In the genomic region with DNA sequence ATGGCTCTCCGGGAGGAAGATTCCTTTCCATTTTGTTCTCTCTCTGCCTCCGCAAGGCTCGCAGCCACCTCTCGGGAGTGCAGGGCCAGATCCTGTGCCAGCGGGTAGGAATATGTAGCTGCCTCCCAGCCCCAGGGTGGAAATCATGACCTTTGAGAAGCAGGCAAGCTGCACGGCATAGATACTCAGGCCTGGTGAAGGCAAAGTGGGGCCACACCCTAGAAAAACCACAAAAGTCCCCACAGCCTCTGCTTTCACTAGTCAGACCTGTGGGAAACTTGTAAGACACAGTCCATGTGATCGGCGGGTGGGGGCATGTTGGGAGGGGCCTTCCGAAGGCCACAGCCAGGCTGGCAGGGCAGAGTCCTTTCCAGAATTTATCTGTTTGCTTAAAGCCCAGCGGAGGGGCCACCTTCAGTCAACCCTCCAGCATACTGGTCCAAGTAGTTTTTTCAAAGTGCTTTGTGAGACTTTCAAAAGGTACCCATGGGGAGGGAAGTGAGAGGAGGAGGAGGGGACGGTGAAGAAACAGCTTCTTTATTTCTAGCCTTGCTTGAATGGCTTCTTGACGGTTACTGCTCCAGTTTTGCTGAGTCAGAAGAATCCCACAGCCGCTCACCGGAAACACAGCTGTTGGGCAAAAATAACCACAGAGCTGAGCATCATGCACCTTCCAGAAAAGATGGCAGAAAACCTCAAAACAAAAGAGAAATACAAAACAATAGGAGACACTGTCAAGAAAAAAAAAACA, we compare ENCODE assay signal across 1 cellular context.
TF ChIP-seq lines count a peak whose summit lies in the region.

A gene (plus strand): TSS at position 52 of the 751 bp plus-strand sequence. CDS start 16,562 bp downstream, outside the sequence.

TF ChIP-seq in K562, 482 proteins besides CTCF, POLR2A, EP300 and RAD21 (continued from another document and continues in another):
- TF ChIP-seq, protein P1, sequence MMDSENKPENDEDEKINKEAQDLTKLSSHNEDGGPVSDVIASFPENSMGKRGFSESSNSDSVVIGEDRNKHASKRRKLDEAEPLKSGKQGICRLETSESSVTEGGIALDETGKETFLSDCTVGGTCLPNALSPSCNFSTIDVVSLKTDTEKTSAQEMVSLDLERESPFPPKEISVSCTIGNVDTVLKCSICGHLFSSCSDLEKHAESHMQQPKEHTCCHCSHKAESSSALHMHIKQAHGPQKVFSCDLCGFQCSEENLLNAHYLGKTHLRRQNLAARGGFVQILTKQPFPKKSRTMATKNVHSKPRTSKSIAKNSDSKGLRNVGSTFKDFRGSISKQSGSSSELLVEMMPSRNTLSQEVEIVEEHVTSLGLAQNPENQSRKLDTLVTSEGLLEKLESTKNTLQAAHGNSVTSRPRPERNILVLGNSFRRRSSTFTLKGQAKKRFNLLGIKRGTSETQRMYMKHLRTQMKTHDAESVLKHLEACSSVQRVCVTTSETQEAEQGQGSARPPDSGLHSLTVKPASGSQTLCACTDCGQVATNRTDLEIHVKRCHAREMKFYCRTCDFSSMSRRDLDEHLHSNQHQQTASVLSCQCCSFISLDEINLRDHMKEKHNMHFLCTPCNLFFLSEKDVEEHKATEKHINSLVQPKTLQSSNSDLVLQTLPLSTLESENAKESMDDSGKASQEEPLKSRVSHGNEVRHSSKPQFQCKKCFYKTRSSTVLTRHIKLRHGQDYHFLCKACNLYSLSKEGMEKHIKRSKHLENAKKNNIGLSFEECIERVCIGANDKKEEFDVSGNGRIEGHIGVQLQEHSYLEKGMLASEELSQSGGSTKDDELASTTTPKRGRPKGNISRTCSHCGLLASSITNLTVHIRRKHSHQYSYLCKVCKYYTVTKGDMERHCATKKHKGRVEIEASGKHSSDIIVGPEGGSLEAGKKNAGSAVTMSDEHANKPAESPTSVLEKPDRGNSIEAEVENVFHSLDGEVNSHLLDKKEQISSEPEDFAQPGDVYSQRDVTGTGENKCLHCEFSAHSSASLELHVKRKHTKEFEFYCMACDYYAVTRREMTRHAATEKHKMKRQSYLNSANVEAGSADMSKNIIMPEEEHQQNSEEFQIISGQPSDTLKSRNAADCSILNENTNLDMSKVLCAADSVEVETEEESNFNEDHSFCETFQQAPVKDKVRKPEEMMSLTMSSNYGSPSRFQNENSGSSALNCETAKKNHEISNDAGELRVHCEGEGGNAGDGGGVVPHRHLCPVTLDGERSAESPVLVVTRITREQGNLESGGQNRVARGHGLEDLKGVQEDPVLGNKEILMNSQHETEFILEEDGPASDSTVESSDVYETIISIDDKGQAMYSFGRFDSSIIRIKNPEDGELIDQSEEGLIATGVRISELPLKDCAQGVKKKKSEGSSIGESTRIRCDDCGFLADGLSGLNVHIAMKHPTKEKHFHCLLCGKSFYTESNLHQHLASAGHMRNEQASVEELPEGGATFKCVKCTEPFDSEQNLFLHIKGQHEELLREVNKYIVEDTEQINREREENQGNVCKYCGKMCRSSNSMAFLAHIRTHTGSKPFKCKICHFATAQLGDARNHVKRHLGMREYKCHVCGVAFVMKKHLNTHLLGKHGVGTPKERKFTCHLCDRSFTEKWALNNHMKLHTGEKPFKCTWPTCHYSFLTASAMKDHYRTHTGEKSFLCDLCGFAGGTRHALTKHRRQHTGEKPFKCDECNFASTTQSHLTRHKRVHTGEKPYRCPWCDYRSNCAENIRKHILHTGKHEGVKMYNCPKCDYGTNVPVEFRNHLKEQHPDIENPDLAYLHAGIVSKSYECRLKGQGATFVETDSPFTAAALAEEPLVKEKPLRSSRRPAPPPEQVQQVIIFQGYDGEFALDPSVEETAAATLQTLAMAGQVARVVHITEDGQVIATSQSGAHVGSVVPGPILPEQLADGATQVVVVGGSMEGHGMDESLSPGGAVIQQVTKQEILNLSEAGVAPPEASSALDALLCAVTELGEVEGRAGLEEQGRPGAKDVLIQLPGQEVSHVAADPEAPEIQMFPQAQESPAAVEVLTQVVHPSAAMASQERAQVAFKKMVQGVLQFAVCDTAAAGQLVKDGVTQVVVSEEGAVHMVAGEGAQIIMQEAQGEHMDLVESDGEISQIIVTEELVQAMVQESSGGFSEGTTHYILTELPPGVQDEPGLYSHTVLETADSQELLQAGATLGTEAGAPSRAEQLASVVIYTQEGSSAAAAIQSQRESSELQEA (IDR thresholded peaks at IDR 0.05; ENCODE audit: low read depth) = no peak
- TF ChIP-seq CHD4 (IDR thresholded peaks at IDR 0.05; ENCODE audit: insufficient read depth, insufficient replicate concordance, low read depth, low read length, poor library complexity, severe bottlenecking) = no peak
- TF ChIP-seq MED1 (CRISPR knock-in tag; IDR thresholded peaks at IDR 0.05; ENCODE audit: borderline replicate concordance) = no peak
- TF ChIP-seq TCFL5 (CRISPR knock-in tag; conservative IDR thresholded peaks at IDR 0.05) = no peak
- TF ChIP-seq SRSF3 (IDR thresholded peaks at IDR 0.05; ENCODE audit: insufficient read depth, low read length) = no peak
- peak; percentile 60; the same call in 1 of the 2 replicates for TF ChIP-seq SP1 (CRISPR knock-in tag; IDR thresholded peaks at IDR 0.05)
- no peak for TF ChIP-seq COPS2 (conservative IDR thresholded peaks at IDR 0.05)
- TF ChIP-seq, protein P2, sequence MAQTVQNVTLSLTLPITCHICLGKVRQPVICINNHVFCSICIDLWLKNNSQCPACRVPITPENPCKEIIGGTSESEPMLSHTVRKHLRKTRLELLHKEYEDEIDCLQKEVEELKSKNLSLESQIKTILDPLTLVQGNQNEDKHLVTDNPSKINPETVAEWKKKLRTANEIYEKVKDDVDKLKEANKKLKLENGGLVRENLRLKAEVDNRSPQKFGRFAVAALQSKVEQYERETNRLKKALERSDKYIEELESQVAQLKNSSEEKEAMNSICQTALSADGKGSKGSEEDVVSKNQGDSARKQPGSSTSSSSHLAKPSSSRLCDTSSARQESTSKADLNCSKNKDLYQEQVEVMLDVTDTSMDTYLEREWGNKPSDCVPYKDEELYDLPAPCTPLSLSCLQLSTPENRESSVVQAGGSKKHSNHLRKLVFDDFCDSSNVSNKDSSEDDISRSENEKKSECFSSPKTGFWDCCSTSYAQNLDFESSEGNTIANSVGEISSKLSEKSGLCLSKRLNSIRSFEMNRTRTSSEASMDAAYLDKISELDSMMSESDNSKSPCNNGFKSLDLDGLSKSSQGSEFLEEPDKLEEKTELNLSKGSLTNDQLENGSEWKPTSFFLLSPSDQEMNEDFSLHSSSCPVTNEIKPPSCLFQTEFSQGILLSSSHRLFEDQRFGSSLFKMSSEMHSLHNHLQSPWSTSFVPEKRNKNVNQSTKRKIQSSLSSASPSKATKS (CRISPR knock-in tag; IDR thresholded peaks at IDR 0.05) = no peak
- TF ChIP-seq ZNF76 (CRISPR knock-in tag; IDR thresholded peaks at IDR 0.05; ENCODE audit: borderline replicate concordance) = 0 out of 2 replicates have a peak, but pooled peaks have one; percentile 55
- peak; percentile 96 for TF ChIP-seq TCF3 (CRISPR knock-in tag; IDR thresholded peaks at IDR 0.05)
- peak; percentile 99 for TF ChIP-seq MAFK (IDR thresholded peaks at IDR 0.05; ENCODE audit: low read length)
- TF ChIP-seq ZNF12 (CRISPR knock-in tag; IDR thresholded peaks at IDR 0.05) = no peak
- TF ChIP-seq, protein P3, sequence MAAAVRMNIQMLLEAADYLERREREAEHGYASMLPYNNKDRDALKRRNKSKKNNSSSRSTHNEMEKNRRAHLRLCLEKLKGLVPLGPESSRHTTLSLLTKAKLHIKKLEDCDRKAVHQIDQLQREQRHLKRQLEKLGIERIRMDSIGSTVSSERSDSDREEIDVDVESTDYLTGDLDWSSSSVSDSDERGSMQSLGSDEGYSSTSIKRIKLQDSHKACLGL (CRISPR knock-in tag; IDR thresholded peaks at IDR 0.05; ENCODE audit: borderline replicate concordance, poor library complexity, severe bottlenecking) = no peak
- TF ChIP-seq KDM1A (IDR thresholded peaks at IDR 0.05) = peak; percentile 82 to 88
- TF ChIP-seq, protein P4, sequence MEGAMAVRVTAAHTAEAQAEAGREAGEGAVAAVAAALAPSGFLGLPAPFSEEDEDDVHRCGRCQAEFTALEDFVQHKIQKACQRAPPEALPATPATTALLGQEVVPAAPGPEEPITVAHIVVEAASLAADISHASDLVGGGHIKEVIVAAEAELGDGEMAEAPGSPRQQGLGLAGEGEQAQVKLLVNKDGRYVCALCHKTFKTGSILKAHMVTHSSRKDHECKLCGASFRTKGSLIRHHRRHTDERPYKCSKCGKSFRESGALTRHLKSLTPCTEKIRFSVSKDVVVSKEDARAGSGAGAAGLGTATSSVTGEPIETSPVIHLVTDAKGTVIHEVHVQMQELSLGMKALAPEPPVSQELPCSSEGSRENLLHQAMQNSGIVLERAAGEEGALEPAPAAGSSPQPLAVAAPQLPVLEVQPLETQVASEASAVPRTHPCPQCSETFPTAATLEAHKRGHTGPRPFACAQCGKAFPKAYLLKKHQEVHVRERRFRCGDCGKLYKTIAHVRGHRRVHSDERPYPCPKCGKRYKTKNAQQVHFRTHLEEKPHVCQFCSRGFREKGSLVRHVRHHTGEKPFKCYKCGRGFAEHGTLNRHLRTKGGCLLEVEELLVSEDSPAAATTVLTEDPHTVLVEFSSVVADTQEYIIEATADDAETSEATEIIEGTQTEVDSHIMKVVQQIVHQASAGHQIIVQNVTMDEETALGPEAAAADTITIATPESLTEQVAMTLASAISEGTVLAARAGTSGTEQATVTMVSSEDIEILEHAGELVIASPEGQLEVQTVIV (CRISPR knock-in tag; IDR thresholded peaks at IDR 0.05; ENCODE audit: borderline replicate concordance) = no peak
- peak; percentile 75; the same call in 1 of the 2 replicates for TF ChIP-seq LCOR (CRISPR knock-in tag; IDR thresholded peaks at IDR 0.05)
- peak; percentile 89 for TF ChIP-seq RNF2 (IDR thresholded peaks at IDR 0.05)
- TF ChIP-seq ERF (CRISPR knock-in tag; IDR thresholded peaks at IDR 0.05) = no peak
- no peak for TF ChIP-seq WHSC1 (IDR thresholded peaks at IDR 0.05; ENCODE audit: low read length)
- TF ChIP-seq, protein P5, sequence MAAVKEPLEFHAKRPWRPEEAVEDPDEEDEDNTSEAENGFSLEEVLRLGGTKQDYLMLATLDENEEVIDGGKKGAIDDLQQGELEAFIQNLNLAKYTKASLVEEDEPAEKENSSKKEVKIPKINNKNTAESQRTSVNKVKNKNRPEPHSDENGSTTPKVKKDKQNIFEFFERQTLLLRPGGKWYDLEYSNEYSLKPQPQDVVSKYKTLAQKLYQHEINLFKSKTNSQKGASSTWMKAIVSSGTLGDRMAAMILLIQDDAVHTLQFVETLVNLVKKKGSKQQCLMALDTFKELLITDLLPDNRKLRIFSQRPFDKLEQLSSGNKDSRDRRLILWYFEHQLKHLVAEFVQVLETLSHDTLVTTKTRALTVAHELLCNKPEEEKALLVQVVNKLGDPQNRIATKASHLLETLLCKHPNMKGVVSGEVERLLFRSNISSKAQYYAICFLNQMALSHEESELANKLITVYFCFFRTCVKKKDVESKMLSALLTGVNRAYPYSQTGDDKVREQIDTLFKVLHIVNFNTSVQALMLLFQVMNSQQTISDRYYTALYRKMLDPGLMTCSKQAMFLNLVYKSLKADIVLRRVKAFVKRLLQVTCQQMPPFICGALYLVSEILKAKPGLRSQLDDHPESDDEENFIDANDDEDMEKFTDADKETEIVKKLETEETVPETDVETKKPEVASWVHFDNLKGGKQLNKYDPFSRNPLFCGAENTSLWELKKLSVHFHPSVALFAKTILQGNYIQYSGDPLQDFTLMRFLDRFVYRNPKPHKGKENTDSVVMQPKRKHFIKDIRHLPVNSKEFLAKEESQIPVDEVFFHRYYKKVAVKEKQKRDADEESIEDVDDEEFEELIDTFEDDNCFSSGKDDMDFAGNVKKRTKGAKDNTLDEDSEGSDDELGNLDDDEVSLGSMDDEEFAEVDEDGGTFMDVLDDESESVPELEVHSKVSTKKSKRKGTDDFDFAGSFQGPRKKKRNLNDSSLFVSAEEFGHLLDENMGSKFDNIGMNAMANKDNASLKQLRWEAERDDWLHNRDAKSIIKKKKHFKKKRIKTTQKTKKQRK (IDR thresholded peaks at IDR 0.05; ENCODE audit: borderline replicate concordance, low read depth, low read length) = no peak
- peak; percentile 90 for TF ChIP-seq GATA2 (CRISPR knock-in tag; IDR thresholded peaks at IDR 0.05)
- peak; percentile 100 for TF ChIP-seq C11orf30 (IDR thresholded peaks at IDR 0.05; ENCODE audit: low read depth)
- TF ChIP-seq JUND (IDR thresholded peaks at IDR 0.05; ENCODE audit: borderline replicate concordance, low read depth, low read length) = peak; percentile 76
- TF ChIP-seq JUND (tag; IDR thresholded peaks at IDR 0.05; ENCODE audit: borderline replicate concordance, low read depth, low read length) = peak; percentile 65; the same call in 1 of the 3 replicates
- TF ChIP-seq SIX5 (IDR thresholded peaks at IDR 0.05; ENCODE audit: borderline replicate concordance in 1 of 2, insufficient read depth in 1 of 2, low read depth in 1 of 2, low read length in 2 of 2) = no peak
- peak; percentile 78 for TF ChIP-seq ETV5 (CRISPR knock-in tag; IDR thresholded peaks at IDR 0.05; ENCODE audit: low read depth)
- TF ChIP-seq, protein P6, sequence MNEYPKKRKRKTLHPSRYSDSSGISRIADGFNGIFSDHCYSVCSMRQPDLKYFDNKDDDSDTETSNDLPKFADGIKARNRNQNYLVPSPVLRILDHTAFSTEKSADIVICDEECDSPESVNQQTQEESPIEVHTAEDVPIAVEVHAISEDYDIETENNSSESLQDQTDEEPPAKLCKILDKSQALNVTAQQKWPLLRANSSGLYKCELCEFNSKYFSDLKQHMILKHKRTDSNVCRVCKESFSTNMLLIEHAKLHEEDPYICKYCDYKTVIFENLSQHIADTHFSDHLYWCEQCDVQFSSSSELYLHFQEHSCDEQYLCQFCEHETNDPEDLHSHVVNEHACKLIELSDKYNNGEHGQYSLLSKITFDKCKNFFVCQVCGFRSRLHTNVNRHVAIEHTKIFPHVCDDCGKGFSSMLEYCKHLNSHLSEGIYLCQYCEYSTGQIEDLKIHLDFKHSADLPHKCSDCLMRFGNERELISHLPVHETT (CRISPR knock-in tag; conservative IDR thresholded peaks at IDR 0.05 in 1 of 2, IDR thresholded peaks at IDR 0.05 in 1 of 2) = peak in 1 of 2 experiments; percentile 85; a peak in 2 of 4 replicates
- no peak for TF ChIP-seq NR3C1 (CRISPR knock-in tag; IDR thresholded peaks at IDR 0.05)
- peak; percentile 77 for TF ChIP-seq KDM5B (IDR thresholded peaks at IDR 0.05; ENCODE audit: insufficient replicate concordance, low read depth, low read length)
- no peak for TF ChIP-seq FOXJ3 (CRISPR knock-in tag; IDR thresholded peaks at IDR 0.05)
- TF ChIP-seq ADNP (tag; IDR thresholded peaks at IDR 0.05) = peak; percentile 61; the same call in 1 of the 2 replicates
